ENCODE assay signal across 8 cellular contexts in genomic region chr17:78883533-78884131, GRCh38. TPM values are rescaled to one million over a fixed set of nuclear protein-coding genes. Genes with fewer than 3 reads are reported as not detected.
DNase-seq lines count a peak whose midpoint lies in the region; ATAC-seq and TF ChIP-seq lines count a peak whose summit lies in the region.

No MANE protein-coding gene starts in this region.

- peak; percentile 91 for DNase-seq in COR-L47 (lab: John Stamatoyannopoulos, UW)
- DNase-seq in NCI-H1436 (lab: John Stamatoyannopoulos, UW), result peak; percentile 73
- peak; percentile 60 to 98 for DNase-seq in cardiac muscle cell (ENCODE audit: low read depth in 1 of 2, low spot score in 1 of 2)
- DNase-seq in occipital lobe (lab: John Stamatoyannopoulos, UW), result peak; percentile 87

- TF ChIP-seq CTCF in cardiac muscle cell (IDR thresholded peaks at IDR 0.05; ENCODE audit: low read depth, low read length), result no peak

- H3K4me1 ChIP-seq in cardiac muscle cell (ENCODE audit: low read depth), result peaks cover 18% of the 10 kb centered on the region

- no peaks in the 10 kb centered on the region for H3K36me3 ChIP-seq in cardiac muscle cell

- no peaks in the 10 kb centered on the region for H3K9me3 ChIP-seq in cardiac muscle cell (ENCODE audit: low read depth)

- H3K4me1 Mint-ChIP-seq in activated T-helper 17 cell treated with anti-CD3 and anti-CD28 coated beads, Interleukin-2, amount 50 U/mL, for 72 hours, result peaks cover 12% of the 10 kb centered on the region

- H3K9me3 Mint-ChIP-seq in activated T-helper 17 cell treated with anti-CD3 and anti-CD28 coated beads, Interleukin-2, amount 50 U/mL, for 72 hours, result no peaks in the 10 kb centered on the region

- no peak overlapping the region for H3K27ac Mint-ChIP-seq in activated T-helper 17 cell treated with anti-CD3 and anti-CD28 coated beads, Interleukin-2, amount 50 U/mL, for 72 hours

- no peak for ATAC-seq in activated CD4-positive, CD25-positive, alpha-beta regulatory T cell treated with anti-CD3 and anti-CD28 coated beads, Interleukin-2, amount 50 U/mL, for 24 hours
- no peak for ATAC-seq in GM21825 (IDR thresholded peaks at IDR 0.05; ENCODE audit: unreplicated experiment)
- no peak for ATAC-seq in activated T-helper 17 cell treated with anti-CD3 and anti-CD28 coated beads, Interleukin-2, amount 50 U/mL, for 72 hours (replicated peaks)

- H3K4me3 Mint-ChIP-seq in activated T-helper 17 cell treated with anti-CD3 and anti-CD28 coated beads, Interleukin-2, amount 50 U/mL, for 72 hours, result no peak overlapping the region

- H3K27ac ChIP-seq in adipose tissue (ENCODE audit: low read depth, low read length) (peak overlapping the region; percentile 94), cardiac muscle cell (peak overlapping the region; percentile 63)

- no peaks in the 10 kb centered on the region for H3K27me3 ChIP-seq in cardiac muscle cell

- H3K36me3 Mint-ChIP-seq in activated T-helper 17 cell treated with anti-CD3 and anti-CD28 coated beads, Interleukin-2, amount 50 U/mL, for 72 hours (ENCODE audit: low read depth), result no peaks in the 10 kb centered on the region

- peaks cover 3% of the 10 kb centered on the region for H3K27me3 Mint-ChIP-seq in activated T-helper 17 cell treated with anti-CD3 and anti-CD28 coated beads, Interleukin-2, amount 50 U/mL, for 72 hours

- no peak overlapping the region for H3K4me3 ChIP-seq in cardiac muscle cell

- WGBS in adipose tissue, 3 donors, result 4 to 46% (median 11%) methylated on average over 22 to 24 of the region's 24 CpGs

RNA-seq across cellular contexts. Expression of gene CEP295NL, which starts 19.4 kb away (rescaled TPM):
- polyA plus RNA-seq in adipose tissue (1 to 10 TPM in 1 of 3 donors, under 1 TPM in 2; 0.03 to 2.4 (median 0.15) TPM), cardiac muscle cell (not detected in 2 replicates)
- total RNA-seq in cardiac muscle cell (0.21 and 0.42 TPM in 2 replicates), occipital lobe (1.4 TPM)
- total RNA-seq in activated T-helper 17 cell treated with anti-CD3 and anti-CD28 coated beads, Interleukin-2, amount 50 U/mL, for 72 hours, result not detected

RNA-seq across cellular contexts. Expression of gene TIMP2, which starts 41.6 kb away (rescaled TPM):
- polyA plus RNA-seq in adipose tissue (100 to 1,000 TPM in 2 of 3 donors, 10 to 100 TPM in 1; 37.2 to 127 (median 122) TPM), cardiac muscle cell (4.2 and 5.9 TPM in 2 replicates)
- total RNA-seq in cardiac muscle cell (22.0 and 25.8 TPM in 2 replicates), occipital lobe (33.2 TPM)
- total RNA-seq in activated T-helper 17 cell treated with anti-CD3 and anti-CD28 coated beads, Interleukin-2, amount 50 U/mL, for 72 hours, result under 1 TPM; 0.74 to 0.86 TPM

RNA-seq across cellular contexts. Expression of gene USP36, which starts 43.0 kb away (rescaled TPM):
- polyA plus RNA-seq in adipose tissue, result 10 to 100 TPM; 22.2 to 47.1 (median 32.3) TPM
- total RNA-seq in cardiac muscle cell, result 18.9 and 27.8 TPM in 2 replicates
- 27.1 and 35.4 TPM in 2 replicates for polyA plus RNA-seq in cardiac muscle cell
- 21.4 TPM for total RNA-seq in occipital lobe
- 100 to 1,000 TPM in 1 of 2 donors, 10 to 100 TPM in 1; 95.3 to 139 TPM for total RNA-seq in activated T-helper 17 cell treated with anti-CD3 and anti-CD28 coated beads, Interleukin-2, amount 50 U/mL, for 72 hours

Comparison
In these comparisons a context has a peak if more than half of its experiments do, and no peak if none do; other contexts are left out.
1. RNA of gene TIMP2, which starts 41.6 kb away (total RNA-seq): 33.2 TPM in occipital lobe (single experiment) and 22.0 to 25.8 TPM in cardiac muscle cell; 0.74 to 0.86 TPM in activated T-helper 17 cell treated with anti-CD3 and anti-CD28 coated beads, Interleukin-2, amount 50 U/mL, for 72 hours; every median in the first group is over 10 times any median in the second.
2. Peak in every context shown above with its lines, with median percentiles within 50 percentile points of each other: DNase-seq.